In genomic region chr16:58755989-58756649, GRCh38 we compare ENCODE assay signal across 1 cellular context.
A peak's percentile ranks its signal among the peaks of the same experiment; 100 is the strongest.
TF ChIP-seq lines count a peak whose summit lies in the region.

No MANE protein-coding gene starts in this region.

TF ChIP-seq in K562, 482 proteins besides CTCF, POLR2A, EP300 and RAD21 (continued from another document):
- TF ChIP-seq ZBTB5 (IDR thresholded peaks at IDR 0.05) = no peak
- TF ChIP-seq SMAD2 (IDR thresholded peaks at IDR 0.05; ENCODE audit: low read depth, low read length) = no peak
- TF ChIP-seq BRD4 (IDR thresholded peaks at IDR 0.05) = no peak
- no peak for TF ChIP-seq BRCA1 (IDR thresholded peaks at IDR 0.05)
- TF ChIP-seq BRCA1 (CRISPR knock-in tag; IDR thresholded peaks at IDR 0.05) = no peak
- TF ChIP-seq, protein P1, sequence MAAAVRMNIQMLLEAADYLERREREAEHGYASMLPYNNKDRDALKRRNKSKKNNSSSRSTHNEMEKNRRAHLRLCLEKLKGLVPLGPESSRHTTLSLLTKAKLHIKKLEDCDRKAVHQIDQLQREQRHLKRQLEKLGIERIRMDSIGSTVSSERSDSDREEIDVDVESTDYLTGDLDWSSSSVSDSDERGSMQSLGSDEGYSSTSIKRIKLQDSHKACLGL (CRISPR knock-in tag; IDR thresholded peaks at IDR 0.05; ENCODE audit: borderline replicate concordance, poor library complexity, severe bottlenecking) = no peak
- peak; percentile 36; the same call in 1 of the 2 replicates for TF ChIP-seq GABPB1 (CRISPR knock-in tag; IDR thresholded peaks at IDR 0.05)
- TF ChIP-seq CBX2 (IDR thresholded peaks at IDR 0.05; ENCODE audit: insufficient read depth, low read length, poor library complexity, severe bottlenecking) = no peak
- no peak for TF ChIP-seq ZNF79 (CRISPR knock-in tag; IDR thresholded peaks at IDR 0.05; ENCODE audit: low read depth)
- TF ChIP-seq TFAP4 (CRISPR knock-in tag; IDR thresholded peaks at IDR 0.05; ENCODE audit: borderline replicate concordance) = peak; percentile 48; the same call in 1 of the 2 replicates
- no peak for TF ChIP-seq HNRNPK (IDR thresholded peaks at IDR 0.05; ENCODE audit: low read depth, low read length, poor library complexity, severe bottlenecking)
- TF ChIP-seq RCOR1 (IDR thresholded peaks at IDR 0.05; ENCODE audit: borderline replicate concordance in 1 of 2, low read depth in 2 of 2, low read length in 2 of 2) = peak in 1 of 2 experiments; percentile 86; a peak in 2 of 4 replicates
- TF ChIP-seq STAG1 (CRISPR knock-in tag; IDR thresholded peaks at IDR 0.05; ENCODE audit: borderline replicate concordance) = peak; percentile 70; the same call in 1 of the 2 replicates
- TF ChIP-seq ZZZ3 (IDR thresholded peaks at IDR 0.05) = no peak
- no peak for TF ChIP-seq FOXK1 (CRISPR knock-in tag; IDR thresholded peaks at IDR 0.05; ENCODE audit: borderline replicate concordance)
- TF ChIP-seq MTA3 (IDR thresholded peaks at IDR 0.05; ENCODE audit: borderline replicate concordance) = no peak
- TF ChIP-seq HMG20A (CRISPR knock-in tag; conservative IDR thresholded peaks at IDR 0.05) = no peak
- TF ChIP-seq HDGF (IDR thresholded peaks at IDR 0.05) = no peak
- peak; percentile 82 for TF ChIP-seq SMC3 (conservative IDR thresholded peaks at IDR 0.05; ENCODE audit: insufficient read depth, low read depth, low read length)
- TF ChIP-seq, protein P2, sequence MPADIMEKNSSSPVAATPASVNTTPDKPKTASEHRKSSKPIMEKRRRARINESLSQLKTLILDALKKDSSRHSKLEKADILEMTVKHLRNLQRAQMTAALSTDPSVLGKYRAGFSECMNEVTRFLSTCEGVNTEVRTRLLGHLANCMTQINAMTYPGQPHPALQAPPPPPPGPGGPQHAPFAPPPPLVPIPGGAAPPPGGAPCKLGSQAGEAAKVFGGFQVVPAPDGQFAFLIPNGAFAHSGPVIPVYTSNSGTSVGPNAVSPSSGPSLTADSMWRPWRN (IDR thresholded peaks at IDR 0.05; ENCODE audit: low read depth) = no peak
- TF ChIP-seq ID3 (CRISPR knock-in tag; IDR thresholded peaks at IDR 0.05) = no peak
- no peak for TF ChIP-seq ID3 (tag; IDR thresholded peaks at IDR 0.05)
- TF ChIP-seq GABPB2 (CRISPR knock-in tag; conservative IDR thresholded peaks at IDR 0.05) = no peak
- TF ChIP-seq CEBPG (CRISPR knock-in tag; IDR thresholded peaks at IDR 0.05) = peak; percentile 76
- TF ChIP-seq CEBPG (tag; conservative IDR thresholded peaks at IDR 0.05 in 1 of 2, IDR thresholded peaks at IDR 0.05 in 1 of 2) = no peak
- TF ChIP-seq NFATC3 (IDR thresholded peaks at IDR 0.05) = no peak
- TF ChIP-seq DLX4 (CRISPR knock-in tag; IDR thresholded peaks at IDR 0.05) = no peak
- TF ChIP-seq ZNF24 (IDR thresholded peaks at IDR 0.05) = no peak
- TF ChIP-seq HMGN3 (IDR thresholded peaks at IDR 0.05; ENCODE audit: borderline replicate concordance, extremely low read depth, insufficient read length, low read depth, low read length) = no peak
- TF ChIP-seq BHLHE40 (IDR thresholded peaks at IDR 0.05; ENCODE audit: low read length) = 0 out of 2 replicates have a peak, but pooled peaks have one; percentile 34
- TF ChIP-seq PRMT5 (CRISPR knock-in tag; IDR thresholded peaks at IDR 0.05) = no peak
- TF ChIP-seq ARID2 (IDR thresholded peaks at IDR 0.05) = 0 out of 2 replicates have a peak, but pooled peaks have one; percentile 17
- no peak for TF ChIP-seq DMBX1 (CRISPR knock-in tag; IDR thresholded peaks at IDR 0.05; ENCODE audit: borderline replicate concordance)
- no peak for TF ChIP-seq THRA (IDR thresholded peaks at IDR 0.05)
- 0 out of 2 replicates have a peak, but pooled peaks have one; percentile 16 for TF ChIP-seq ESRRA (IDR thresholded peaks at IDR 0.05; ENCODE audit: borderline replicate concordance, low read depth)
- no peak for TF ChIP-seq GTF3C2 (IDR thresholded peaks at IDR 0.05; ENCODE audit: borderline replicate concordance, extremely low read depth, insufficient read length)
- TF ChIP-seq, protein P3, sequence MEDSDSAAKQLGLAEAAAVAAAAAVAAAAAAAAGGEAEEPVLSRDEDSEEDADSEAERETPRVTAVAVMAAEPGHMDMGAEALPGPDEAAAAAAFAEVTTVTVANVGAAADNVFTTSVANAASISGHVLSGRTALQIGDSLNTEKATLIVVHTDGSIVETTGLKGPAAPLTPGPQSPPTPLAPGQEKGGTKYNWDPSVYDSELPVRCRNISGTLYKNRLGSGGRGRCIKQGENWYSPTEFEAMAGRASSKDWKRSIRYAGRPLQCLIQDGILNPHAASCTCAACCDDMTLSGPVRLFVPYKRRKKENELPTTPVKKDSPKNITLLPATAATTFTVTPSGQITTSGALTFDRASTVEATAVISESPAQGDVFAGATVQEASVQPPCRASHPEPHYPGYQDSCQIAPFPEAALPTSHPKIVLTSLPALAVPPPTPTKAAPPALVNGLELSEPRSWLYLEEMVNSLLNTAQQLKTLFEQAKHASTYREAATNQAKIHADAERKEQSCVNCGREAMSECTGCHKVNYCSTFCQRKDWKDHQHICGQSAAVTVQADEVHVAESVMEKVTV (CRISPR knock-in tag; IDR thresholded peaks at IDR 0.05) = peak; percentile 74
- no peak for TF ChIP-seq MITF (IDR thresholded peaks at IDR 0.05)
- TF ChIP-seq BMI1 (IDR thresholded peaks at IDR 0.05; ENCODE audit: low read length) = no peak
- TF ChIP-seq CREM (IDR thresholded peaks at IDR 0.05; ENCODE audit: low read depth) = peak; percentile 36; the same call in 1 of the 2 replicates
- TF ChIP-seq, protein P4, sequence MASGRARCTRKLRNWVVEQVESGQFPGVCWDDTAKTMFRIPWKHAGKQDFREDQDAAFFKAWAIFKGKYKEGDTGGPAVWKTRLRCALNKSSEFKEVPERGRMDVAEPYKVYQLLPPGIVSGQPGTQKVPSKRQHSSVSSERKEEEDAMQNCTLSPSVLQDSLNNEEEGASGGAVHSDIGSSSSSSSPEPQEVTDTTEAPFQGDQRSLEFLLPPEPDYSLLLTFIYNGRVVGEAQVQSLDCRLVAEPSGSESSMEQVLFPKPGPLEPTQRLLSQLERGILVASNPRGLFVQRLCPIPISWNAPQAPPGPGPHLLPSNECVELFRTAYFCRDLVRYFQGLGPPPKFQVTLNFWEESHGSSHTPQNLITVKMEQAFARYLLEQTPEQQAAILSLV (tag; IDR thresholded peaks at IDR 0.05) = no peak
- 0 out of 2 replicates have a peak, but pooled peaks have one; percentile 21 for TF ChIP-seq CXXC5 (CRISPR knock-in tag; IDR thresholded peaks at IDR 0.05)
- no peak for TF ChIP-seq SMARCC2 (IDR thresholded peaks at IDR 0.05; ENCODE audit: low read depth)
- no peak for TF ChIP-seq ZSCAN29 (IDR thresholded peaks at IDR 0.05)
- TF ChIP-seq RB1 (IDR thresholded peaks at IDR 0.05; ENCODE audit: low read depth) = 0 out of 2 replicates have a peak, but pooled peaks have one; percentile 19
- TF ChIP-seq, protein P5, sequence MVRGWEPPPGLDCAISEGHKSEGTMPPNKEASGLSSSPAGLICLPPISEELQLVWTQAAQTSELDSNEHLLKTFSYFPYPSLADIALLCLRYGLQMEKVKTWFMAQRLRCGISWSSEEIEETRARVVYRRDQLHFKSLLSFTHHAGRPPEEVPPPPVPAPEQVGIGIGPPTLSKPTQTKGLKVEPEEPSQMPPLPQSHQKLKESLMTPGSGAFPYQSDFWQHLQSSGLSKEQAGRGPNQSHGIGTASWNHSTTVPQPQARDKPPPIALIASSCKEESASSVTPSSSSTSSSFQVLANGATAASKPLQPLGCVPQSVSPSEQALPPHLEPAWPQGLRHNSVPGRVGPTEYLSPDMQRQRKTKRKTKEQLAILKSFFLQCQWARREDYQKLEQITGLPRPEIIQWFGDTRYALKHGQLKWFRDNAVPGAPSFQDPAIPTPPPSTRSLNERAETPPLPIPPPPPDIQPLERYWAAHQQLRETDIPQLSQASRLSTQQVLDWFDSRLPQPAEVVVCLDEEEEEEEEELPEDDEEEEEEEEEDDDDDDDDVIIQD (CRISPR knock-in tag; IDR thresholded peaks at IDR 0.05) = no peak
- no peak for TF ChIP-seq TBP (optimal IDR thresholded peaks at IDR 0.05; ENCODE audit: low read depth, low read length)
- TF ChIP-seq CTBP1 (IDR thresholded peaks at IDR 0.05; ENCODE audit: borderline replicate concordance) = no peak; the same call in 1 of the 2 replicates
- TF ChIP-seq, protein P6, sequence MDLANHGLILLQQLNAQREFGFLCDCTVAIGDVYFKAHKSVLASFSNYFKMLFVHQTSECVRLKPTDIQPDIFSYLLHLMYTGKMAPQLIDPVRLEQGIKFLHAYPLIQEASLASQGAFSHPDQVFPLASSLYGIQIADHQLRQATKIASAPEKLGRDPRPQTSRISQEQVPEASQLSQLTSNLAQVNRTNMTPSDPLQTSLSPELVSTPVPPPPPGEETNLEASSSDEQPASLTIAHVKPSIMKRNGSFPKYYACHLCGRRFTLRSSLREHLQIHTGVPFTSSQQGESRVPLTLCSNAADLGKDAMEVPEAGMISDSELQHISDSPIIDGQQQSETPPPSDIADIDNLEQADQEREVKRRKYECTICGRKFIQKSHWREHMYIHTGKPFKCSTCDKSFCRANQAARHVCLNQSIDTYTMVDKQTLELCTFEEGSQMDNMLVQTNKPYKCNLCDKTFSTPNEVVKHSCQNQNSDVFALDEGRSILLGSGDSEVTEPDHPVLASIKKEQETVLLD (IDR thresholded peaks at IDR 0.05) = no peak
